ENCODE assay signal across 8 cellular contexts in genomic region chr6:127342946-127343752, GRCh38.
A peak's percentile ranks its signal among the peaks of the same experiment; 100 is the strongest.
DNase-seq lines count a peak whose midpoint lies in the region; ATAC-seq and TF ChIP-seq lines count a peak whose summit lies in the region.

Gene ECHDC1 (minus strand): TSS chr6:127343609. CDS start chr6:127331028, 12,581 bp downstream.

- peak within 1 kb of the TSS; percentile 10 for H3K27ac ChIP-seq in angular gyrus (ENCODE audit: low read depth, low read length)

- H3K9me3 ChIP-seq in HAP-1, result no peaks in the 10 kb centered on the region; the same call in 1 of the 2 replicates

- peaks cover 8% of the 10 kb centered on the region for H3K4me1 ChIP-seq in HAP-1

- in situ Hi-C loops in GM13977 (cut with MboI; ENCODE audit: low pct_unique_long_range_greater_than_20kb, low sequenced_read_pairs, unreplicated experiment), result no loop called here
- in situ Hi-C loops in HAP-1 (cut with MboI; ENCODE audit: low sequenced_read_pairs), result no loop called here

- H3K27me3 ChIP-seq in HAP-1 (ENCODE audit: low read depth), result no peaks in the 10 kb centered on the region

- TF ChIP-seq CTCF in GM13977 (IDR thresholded peaks at IDR 0.05; ENCODE audit: extremely low read depth, insufficient read depth, missing control alignments), result peak; percentile 17

- DNase-seq in GM13977 (ENCODE audit: low spot score) (peak; percentile 79), NCI-H1436 (lab: John Stamatoyannopoulos, UW) (peak; percentile 66), T-helper 1 cell (peak; percentile 17 to 86 (median 42)), hepatic stellate cell (ENCODE audit: low spot score) (peak; percentile 74), retina (peak; percentile 90), HAP-1 (ENCODE audit: low spot score in 2 of 2) (no peak)

- no peaks in the 10 kb centered on the region for H3K36me3 ChIP-seq in HAP-1 (replicated peaks)

- H3K4me3 ChIP-seq in HAP-1, result no peak within 1 kb of the TSS

- ATAC-seq in HG02798 (IDR thresholded peaks at IDR 0.05; ENCODE audit: poor library complexity, unreplicated experiment), result peak; percentile 79

Comparison
In these comparisons a context has a peak if more than half of its experiments do, and no peak if none do; other contexts are left out.
1. DNase-seq: peak in GM13977 (single experiment), NCI-H1436 (single experiment), T-helper 1 cell (5 of 5), hepatic stellate cell (single experiment) and retina (single experiment); none in HAP-1 (0 of 2).